In the genomic region with DNA sequence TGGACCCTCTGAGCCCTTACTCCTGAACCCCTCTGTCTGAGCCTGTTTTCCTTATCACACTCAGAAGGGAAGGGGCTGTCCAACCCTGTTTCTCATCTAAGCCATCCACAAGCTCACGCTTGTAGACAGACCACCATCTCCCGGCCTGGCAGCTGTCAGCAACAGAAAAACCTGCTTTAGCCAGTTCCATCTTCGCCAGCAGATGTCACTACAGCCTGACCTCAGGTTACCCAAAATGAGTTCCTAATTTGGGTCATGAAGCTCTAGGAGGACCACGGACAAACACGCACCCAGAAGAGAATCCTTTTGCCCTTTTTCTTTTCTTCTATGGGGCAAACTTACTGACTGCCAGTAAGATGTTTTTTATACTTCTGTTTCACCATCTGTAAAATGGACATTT, we compare ENCODE assay signal across 8 cellular contexts.
DNase-seq lines count a peak whose midpoint lies in the region; ATAC-seq and TF ChIP-seq lines count a peak whose summit lies in the region.

No MANE protein-coding gene starts in this region.

- H3K9me3 ChIP-seq in DND-41 (ENCODE audit: insufficient read depth, low read length, severe bottlenecking): no peaks in the 10 kb centered on the region

- peaks cover 7% of the 10 kb centered on the region for H3K27me3 Mint-ChIP-seq in activated CD4-positive, alpha-beta memory T cell treated with anti-CD3 and anti-CD28 coated beads, Interleukin-2, amount 10 ng/mL, durations not matched to agents 7 days and 5 days

- no peaks in the 10 kb centered on the region for H3K27me3 ChIP-seq in DND-41 (ENCODE audit: insufficient read depth, low read length, poor library complexity)

- no peaks in the 10 kb centered on the region for H3K4me1 Mint-ChIP-seq in activated CD4-positive, alpha-beta memory T cell treated with anti-CD3 and anti-CD28 coated beads, Interleukin-2, amount 10 ng/mL, durations not matched to agents 7 days and 5 days

- peak; percentile 64 for TF ChIP-seq CTCF in DND-41 (IDR thresholded peaks at IDR 0.05; ENCODE audit: borderline replicate concordance, extremely low read depth, low read length, poor library complexity, severe bottlenecking)

- H3K36me3 Mint-ChIP-seq in activated CD4-positive, alpha-beta memory T cell treated with anti-CD3 and anti-CD28 coated beads, Interleukin-2, amount 10 ng/mL, durations not matched to agents 7 days and 5 days (ENCODE audit: low read depth): no peaks in the 10 kb centered on the region

- H3K9me3 Mint-ChIP-seq in activated CD4-positive, alpha-beta memory T cell treated with anti-CD3 and anti-CD28 coated beads, Interleukin-2, amount 10 ng/mL, durations not matched to agents 7 days and 5 days: no peaks in the 10 kb centered on the region

- H3K79me2 ChIP-seq in DND-41 (ENCODE audit: insufficient read depth, low read length): no peaks in the 10 kb centered on the region

- no peak overlapping the region for H3K9ac ChIP-seq in DND-41 (ENCODE audit: low read depth, low read length)

- DNase-seq in DND-41 (peak; percentile 43), HT-29 (ENCODE audit: low spot score) (peak; percentile 35), left lobe of liver (ENCODE audit: low spot score) (peak; percentile 44)
- peak; percentile 18 for DNase-seq in activated CD4-positive, alpha-beta memory T cell treated with anti-CD3 and anti-CD28 coated beads, Interleukin-2, amount 10 ng/mL, durations not matched to agents 7 days and 5 days
- DNase-seq in effector CD8-positive, alpha-beta T cell (lab: John Stamatoyannopoulos, UW): no peak

- no peak overlapping the region for H3K4me3 ChIP-seq in DND-41 (ENCODE audit: low read depth in 1 of 2, low read length in 2 of 2)

- no peak overlapping the region for H3K4me3 Mint-ChIP-seq in activated CD4-positive, alpha-beta memory T cell treated with anti-CD3 and anti-CD28 coated beads, Interleukin-2, amount 10 ng/mL, durations not matched to agents 7 days and 5 days

- ATAC-seq in DND-41 (ENCODE audit: insufficient read depth, low read depth) (peak; percentile 53; the same call in 2 of the 3 replicates), left lobe of liver (peak; percentile 72), HG02588 (IDR thresholded peaks at IDR 0.05; ENCODE audit: unreplicated experiment) (no peak), GM18519 (IDR thresholded peaks at IDR 0.05; ENCODE audit: low FRiP score, unreplicated experiment) (no peak), HG03039 (IDR thresholded peaks at IDR 0.05; ENCODE audit: unreplicated experiment) (no peak)

- H3K27ac ChIP-seq in DND-41 (ENCODE audit: low read length): no peak overlapping the region

- no peaks in the 10 kb centered on the region for H4K20me1 ChIP-seq in DND-41 (ENCODE audit: insufficient read depth, low read length)

- H3K4me2 ChIP-seq in DND-41 (ENCODE audit: insufficient read depth, low read length): no peak overlapping the region

- no peaks in the 10 kb centered on the region for H3K36me3 ChIP-seq in DND-41 (ENCODE audit: insufficient read depth, low read length)

- H3K4me1 ChIP-seq in DND-41 (ENCODE audit: insufficient read depth, low read length): no peaks in the 10 kb centered on the region

- POLR2A ChIA-PET in activated CD4-positive, alpha-beta memory T cell treated with anti-CD3 and anti-CD28 coated beads, Interleukin-2, amount 10 ng/mL, durations not matched to agents 7 days and 5 days (lab: Charles Lee): no interaction called here

- no peak overlapping the region for H3K27ac Mint-ChIP-seq in activated CD4-positive, alpha-beta memory T cell treated with anti-CD3 and anti-CD28 coated beads, Interleukin-2, amount 10 ng/mL, durations not matched to agents 7 days and 5 days

- CTCF ChIA-PET in activated CD4-positive, alpha-beta memory T cell treated with anti-CD3 and anti-CD28 coated beads, Interleukin-2, amount 10 ng/mL, durations not matched to agents 7 days and 5 days (lab: Charles Lee): interaction anchor here (1.0 kb wide), 1 partner anchor 9 kb away, joined by 3 read pairs; no protein-coding TSS in a partner anchor

- H2AFZ ChIP-seq in DND-41 (ENCODE audit: low read depth, low read length): no peak overlapping the region

Comparison
In these comparisons a context has a peak if more than half of its experiments do, and no peak if none do; other contexts are left out.
1. ATAC-seq: peak in DND-41 (single experiment) and left lobe of liver (single experiment); none in HG02588 (single experiment), GM18519 (single experiment) and HG03039 (single experiment).